Comparison of ENCODE assay signal across 19 cellular contexts in the genomic region with DNA sequence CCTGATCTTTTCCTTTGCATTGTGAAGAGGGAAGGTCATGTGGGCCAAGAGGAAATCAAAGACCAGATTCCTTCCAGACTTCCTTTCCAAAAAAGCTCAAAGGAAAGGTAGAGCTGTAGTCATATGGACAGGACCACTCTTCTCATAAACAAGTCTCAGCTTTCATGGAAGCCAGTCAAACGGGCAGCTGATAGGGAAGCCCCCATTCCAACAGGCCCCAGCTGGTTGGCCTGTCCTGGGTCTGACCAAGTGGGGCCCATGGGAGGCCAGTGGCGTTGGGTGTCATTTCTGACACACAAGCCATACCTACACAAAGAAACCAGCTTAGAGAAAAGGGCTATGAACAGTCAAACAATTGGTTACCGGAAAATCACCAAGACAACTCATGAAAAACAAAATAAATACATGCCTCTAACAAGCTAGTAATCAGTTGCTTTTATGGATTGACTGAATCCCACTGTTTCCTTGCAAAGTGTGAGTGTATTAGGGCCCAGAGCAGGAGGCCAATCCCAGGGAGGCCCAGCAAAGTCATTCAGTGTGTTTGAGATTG.
"Had no signal": no experiment of that assay in that cellular context is flagged by ENCODE, and none has a peak within 500 bp of the region (broad histone marks: within the 10 kb centered on the region; RNA-seq: fewer than 3 reads in every experiment).

No MANE protein-coding gene starts in this region.

- H3K4me3 Mint-ChIP-seq: activated CD4-positive, alpha-beta memory T cell treated with anti-CD3 and anti-CD28 coated beads, Interleukin-2, amount 10 ng/mL, durations not matched to agents 7 days and 5 days; activated naive CD8-positive, alpha-beta T cell; activated T-cell treated with anti-CD3 and anti-CD28 coated beads, Interleukin-2, amount 50 U/mL, for 4 hours; brain; endodermal cell; mesothelial cell of epicardium; T-helper 17 cell had no signal

- H3K4me3 ChIP-seq: dorsolateral prefrontal cortex, skin epidermis, transverse colon, vagina had no signal

- H3K27ac ChIP-seq: dorsolateral prefrontal cortex, skin epidermis, transverse colon, vagina, WERI-Rb-1 had no signal

- DNase-seq: activated CD4-positive, alpha-beta memory T cell treated with anti-CD3 and anti-CD28 coated beads, Interleukin-2, amount 10 ng/mL, durations not matched to agents 7 days and 5 days; activated CD4-positive, alpha-beta T cell treated with anti-CD3 and anti-CD28 coated beads for 4 hours; activated gamma-delta T cell; activated T-cell treated with anti-CD3 and anti-CD28 coated beads, Interleukin-2, amount 50 U/mL, for 4 hours; amniotic stem cell; dorsolateral prefrontal cortex; hippocampal formation; stimulated activated CD4-positive, alpha-beta T cell treated with anti-CD3 and anti-CD28 coated beads, Interleukin-4, amount 100 ng/mL, for 24 hours; stimulated activated naive CD4-positive, alpha-beta T cell; T-helper 17 cell; transverse colon; WERI-Rb-1 had no signal

- FAIRE-seq: keratinocyte had no signal

- H3K4me1 ChIP-seq: transverse colon, vagina had no signal

- H3K36me3 Mint-ChIP-seq: activated naive CD8-positive, alpha-beta T cell; brain; mesothelial cell of epicardium had no signal

- H3K9me3 ChIP-seq: transverse colon, vagina had no signal

- ATAC-seq: activated T-cell treated with anti-CD3 and anti-CD28 coated beads, Interleukin-2, amount 50 U/mL, for 4 hours; T-helper 17 cell had no signal

- H3K9me3 Mint-ChIP-seq: activated CD4-positive, alpha-beta memory T cell treated with anti-CD3 and anti-CD28 coated beads, Interleukin-2, amount 10 ng/mL, durations not matched to agents 7 days and 5 days; activated T-cell treated with anti-CD3 and anti-CD28 coated beads, Interleukin-2, amount 50 U/mL, for 4 hours had no signal

- H3K27ac Mint-ChIP-seq: activated CD4-positive, alpha-beta memory T cell treated with anti-CD3 and anti-CD28 coated beads, Interleukin-2, amount 10 ng/mL, durations not matched to agents 7 days and 5 days; activated naive CD8-positive, alpha-beta T cell; endodermal cell; mesothelial cell of epicardium; T-helper 17 cell had no signal

- H3K27me3 Mint-ChIP-seq: activated naive CD8-positive, alpha-beta T cell; brain; T-helper 17 cell had no signal

- H3K4me1 Mint-ChIP-seq: activated CD4-positive, alpha-beta memory T cell treated with anti-CD3 and anti-CD28 coated beads, Interleukin-2, amount 10 ng/mL, durations not matched to agents 7 days and 5 days; mesothelial cell of epicardium; T-helper 17 cell had no signal

- H3K36me3 ChIP-seq: transverse colon, vagina, WERI-Rb-1 had no signal

- H3K27me3 ChIP-seq: transverse colon, vagina had no signal
